13 cellular contexts compared by ENCODE assay signal in the genomic region with DNA sequence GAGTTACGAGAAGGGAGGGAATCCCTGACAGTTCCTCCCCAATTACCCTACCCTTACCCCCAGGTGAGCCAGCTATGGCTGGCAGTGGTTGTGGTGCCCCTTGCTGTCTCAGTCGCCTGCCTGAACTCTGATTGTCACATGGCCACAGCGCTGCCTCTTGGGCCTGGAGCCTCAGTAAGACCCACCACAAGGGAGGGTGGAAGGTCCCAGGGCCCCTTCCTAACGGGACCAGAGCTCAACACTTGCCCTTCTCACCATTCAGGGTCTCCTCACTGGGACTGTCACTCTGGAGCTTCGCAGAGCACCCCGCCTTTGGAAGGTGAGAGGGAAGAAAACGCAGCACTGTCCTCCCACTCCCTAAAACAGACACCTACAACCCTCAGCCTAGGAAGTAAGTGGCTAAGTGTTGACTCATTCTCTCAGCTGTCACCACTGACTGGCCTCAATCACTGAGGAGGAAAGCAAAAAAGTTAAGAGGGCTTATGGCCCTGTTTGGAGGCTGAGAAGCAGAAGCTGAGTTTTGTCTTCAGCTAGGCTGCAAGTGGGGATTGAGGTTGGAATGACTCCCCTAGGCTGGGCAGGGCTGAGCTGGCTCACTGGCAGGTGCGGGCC. TPM values are rescaled to one million over a fixed set of nuclear protein-coding genes. Genes with fewer than 3 reads are reported as not detected.
DNase-seq lines count a peak whose midpoint lies in the region; ATAC-seq and TF ChIP-seq lines count a peak whose summit lies in the region.
"Had no signal": no experiment of that assay in that cellular context is flagged by ENCODE, and none has a peak within 500 bp of the region (broad histone marks: within the 10 kb centered on the region; RNA-seq: fewer than 3 reads in every experiment).

No MANE protein-coding gene starts in this region.

- no peak overlapping the region for H3K4me3 ChIP-seq in CD4-positive, CD25-positive, alpha-beta regulatory T cell (ENCODE audit: low read depth, low read length)
- H3K4me3 ChIP-seq in IMR-90 (ENCODE audit: insufficient read depth, low read depth, low read length) (no peak overlapping the region), mesendoderm (ENCODE audit: low read length) (no peak overlapping the region)
- H3K4me3 ChIP-seq: body of pancreas, thoracic aorta had no signal

- no peak for TF ChIP-seq CTCF in IMR-90 (conservative IDR thresholded peaks at IDR 0.05; ENCODE audit: low read depth, low read length)

- no peak overlapping the region for H2BK20ac ChIP-seq in IMR-90 (ENCODE audit: low read depth, low read length)

- peaks cover 24% of the 10 kb centered on the region for H3K27me3 Mint-ChIP-seq in CD4-positive, CD25-positive, alpha-beta regulatory T cell
- H3K27me3 Mint-ChIP-seq in activated naive CD8-positive, alpha-beta T cell treated with anti-CD3 and anti-CD28 coated beads, Interleukin-2, amount 50 U/mL, for 24 hours, result peaks cover 3% of the 10 kb centered on the region

- no peaks in the 10 kb centered on the region for H3K9me3 ChIP-seq in CD4-positive, CD25-positive, alpha-beta regulatory T cell (ENCODE audit: control insufficient read depth in 2 of 2, low read length in 2 of 2)
- no peaks in the 10 kb centered on the region for H3K9me3 ChIP-seq in IMR-90 (ENCODE audit: control insufficient read depth, insufficient read depth, low read length)
- H3K9me3 ChIP-seq: body of pancreas, thoracic aorta had no signal

- H3K56ac ChIP-seq in IMR-90 (ENCODE audit: extremely low read depth, insufficient read depth, low read length) (no peak overlapping the region), mesendoderm (ENCODE audit: low read length) (peak overlapping the region; percentile 19)

- no peak overlapping the region for H3K27ac ChIP-seq in CD4-positive, CD25-positive, alpha-beta regulatory T cell (ENCODE audit: insufficient read depth, low read length, poor library complexity, severe bottlenecking)
- no peak overlapping the region for H3K27ac ChIP-seq in IMR-90 (ENCODE audit: insufficient read depth, low read length)
- H3K27ac ChIP-seq in mesendoderm (ENCODE audit: low read depth, low read length), result no peak overlapping the region
- H3K27ac ChIP-seq: body of pancreas, thoracic aorta had no signal

- H2BK15ac ChIP-seq in IMR-90 (ENCODE audit: low read depth, low read length), result no peak overlapping the region
- H2BK15ac ChIP-seq in mesendoderm (replicated peaks; ENCODE audit: low read depth), result no peak overlapping the region

- TF ChIP-seq POLR2A in IMR-90 (IDR thresholded peaks at IDR 0.05; ENCODE audit: low read depth, low read length), result no peak

- H3K4ac ChIP-seq in IMR-90 (ENCODE audit: low read depth, low read length) (no peak overlapping the region; the same call in 1 of the 2 replicates), mesendoderm (ENCODE audit: low read depth, low read length) (no peak overlapping the region)

- WGBS in IMR-90 (ENCODE audit: extremely low coverage in 2 of 2, insufficient read length in 1 of 2), 2 experiments, result no CpG with 5 or more reads among the region's 8 CpGs
- no CpG with 5 or more reads among the region's 8 CpGs for WGBS in mesendoderm (ENCODE audit: extremely low coverage, insufficient coverage, low lambda C conversion rate)

- intact Hi-C loops in IMR-90 (cut with micrococcal nuclease), result loop anchor here (5.0 kb wide), 2 partner anchors 245 to 420 kb away; a partner anchor contains a TSS

- H3K79me1 ChIP-seq in IMR-90 (ENCODE audit: low read depth in 1 of 2, low read length in 2 of 2), result 0 out of 4 replicates have a peak, but pooled peaks cover 0 to 2% of the 10 kb centered on the region in 2 experiments
- H3K79me1 ChIP-seq in mesendoderm (ENCODE audit: low read length), result peaks cover 2% of the 10 kb centered on the region

- H2BK5ac ChIP-seq in IMR-90 (ENCODE audit: low read depth, low read length, poor library complexity, severe bottlenecking) (no peak overlapping the region), mesendoderm (ENCODE audit: low read length) (no peak overlapping the region)

- H3K79me2 ChIP-seq in mesendoderm (ENCODE audit: control insufficient read depth, insufficient read depth, low read length), result peaks cover 5% of the 10 kb centered on the region

- BruUV-seq in IMR-90 (replicated peaks; lab: Mats Ljungman, UMichigan), result no TSS peak

- no peaks in the 10 kb centered on the region; the same call in 1 of the 2 replicates for H4K20me1 ChIP-seq in IMR-90 (ENCODE audit: insufficient read depth, low read length)

- CTCF ChIA-PET in IMR-90 (lab: Yijun Ruan, JAX), result interaction anchor here (0.8 to 3.0 kb wide), 4 partner anchors 9 to 87 kb away, joined by 3 to 22 read pairs (median 4); no protein-coding TSS in a partner anchor

- H3K9me3 Mint-ChIP-seq in CD4-positive, CD25-positive, alpha-beta regulatory T cell, result peaks cover 0 to 4% (median 0%) of the 10 kb centered on the region in 7 donors
- H3K9me3 Mint-ChIP-seq in activated naive CD8-positive, alpha-beta T cell treated with anti-CD3 and anti-CD28 coated beads, Interleukin-2, amount 50 U/mL, for 24 hours, result no peaks in the 10 kb centered on the region

- POLR2A ChIA-PET in IMR-90 (lab: Charles Lee; ENCODE audit: unreplicated experiment), result no interaction called here

- DNase-seq in CD4-positive, CD25-positive, alpha-beta regulatory T cell, result no peak
- no peak for DNase-seq in IMR-90
- no peak for DNase-seq in activated naive CD8-positive, alpha-beta T cell treated with anti-CD3 and anti-CD28 coated beads, Interleukin-2, amount 50 U/mL, for 24 hours
- DNase-seq in mesendoderm, result peak; percentile 55
- DNase-seq in NAMALWA (ENCODE audit: low spot score), result no peak
- DNase-seq in HK-2 (ENCODE audit: unreplicated experiment), result no peak
- DNase-seq: body of pancreas, DMS53, left cardiac atrium had no signal

- H3K9ac ChIP-seq in IMR-90 (ENCODE audit: low read depth, low read length) (no peak overlapping the region), mesendoderm (ENCODE audit: low read length) (no peak overlapping the region)

- no peak overlapping the region for H4K8ac ChIP-seq in IMR-90 (ENCODE audit: low read depth in 2 of 2, low read length in 2 of 2)
- no peak overlapping the region for H4K8ac ChIP-seq in mesendoderm (ENCODE audit: low read depth, low read length)

- H2AK9ac ChIP-seq in IMR-90 (replicated peaks; ENCODE audit: low read depth, low read length, poor library complexity), result peak overlapping the region; percentile 16

- no peak overlapping the region for H2BK120ac ChIP-seq in IMR-90 (ENCODE audit: low read depth, low read length)
- H2BK120ac ChIP-seq in mesendoderm (ENCODE audit: low read depth, low read length), result no peak overlapping the region

- dilution Hi-C loops in IMR-90 (cut with HindIII; ENCODE audit: low sequenced_read_pairs, unreplicated experiment), result no loop called here

- H4K5ac ChIP-seq in IMR-90 (ENCODE audit: low read depth, low read length) (no peak overlapping the region), mesendoderm (ENCODE audit: low read length) (no peak overlapping the region)

- H4K91ac ChIP-seq in IMR-90 (ENCODE audit: insufficient read depth, low read depth, low read length), result no peak overlapping the region

- in situ Hi-C loops in IMR-90 (cut with MboI; ENCODE audit: low sequenced_read_pairs), result loop anchor here (5.0 kb wide), 1 partner anchor 85 kb away; no protein-coding TSS in a partner anchor

- H3K4me2 ChIP-seq in IMR-90 (ENCODE audit: low read depth, low read length) (no peak overlapping the region), mesendoderm (ENCODE audit: low read length) (no peak overlapping the region)

- no peak for ATAC-seq in CD4-positive, CD25-positive, alpha-beta regulatory T cell (ENCODE audit: low read depth in 2 of 2)
- no peak for ATAC-seq in IMR-90 (ENCODE audit: low read depth)
- ATAC-seq in activated naive CD8-positive, alpha-beta T cell treated with anti-CD3 and anti-CD28 coated beads, Interleukin-2, amount 50 U/mL, for 24 hours, result no peak
- no peak for ATAC-seq in GM21447 (IDR thresholded peaks at IDR 0.05; ENCODE audit: unreplicated experiment)
- no peak for ATAC-seq in GM19463 (IDR thresholded peaks at IDR 0.05; ENCODE audit: unreplicated experiment)
- ATAC-seq: body of pancreas, left cardiac atrium had no signal

- no peak for TF ChIP-seq RAD21 in IMR-90 (IDR thresholded peaks at IDR 0.05; ENCODE audit: low read length)

- H3K18ac ChIP-seq in IMR-90 (ENCODE audit: low read depth, low read length) (no peak overlapping the region), mesendoderm (ENCODE audit: low read length) (no peak overlapping the region)

- peak overlapping the region in 1 of 3 donors; percentile 52 for H3K27ac Mint-ChIP-seq in CD4-positive, CD25-positive, alpha-beta regulatory T cell
- peak overlapping the region; percentile 55 for H3K27ac Mint-ChIP-seq in activated naive CD8-positive, alpha-beta T cell treated with anti-CD3 and anti-CD28 coated beads, Interleukin-2, amount 50 U/mL, for 24 hours

- H3K36me3 Mint-ChIP-seq in CD4-positive, CD25-positive, alpha-beta regulatory T cell, result no peaks in the 10 kb centered on the region
- no peaks in the 10 kb centered on the region for H3K36me3 Mint-ChIP-seq in activated naive CD8-positive, alpha-beta T cell treated with anti-CD3 and anti-CD28 coated beads, Interleukin-2, amount 50 U/mL, for 24 hours (ENCODE audit: low read depth)

- no peak overlapping the region for H3K14ac ChIP-seq in IMR-90 (replicated peaks; ENCODE audit: low read depth, low read length)

- no peaks in the 10 kb centered on the region for H3K36me3 ChIP-seq in CD4-positive, CD25-positive, alpha-beta regulatory T cell (ENCODE audit: control insufficient read depth, insufficient read depth, low read length)
- H3K36me3 ChIP-seq in IMR-90 (ENCODE audit: control insufficient read depth, insufficient read depth, low read length), result no peaks in the 10 kb centered on the region
- no peaks in the 10 kb centered on the region for H3K36me3 ChIP-seq in mesendoderm (ENCODE audit: control insufficient read depth, insufficient read depth, low read length)
- H3K36me3 ChIP-seq: thoracic aorta had no signal

- peak overlapping the region in 3 of 4 donors; percentile 16 to 83 (median 81) for H3K4me3 Mint-ChIP-seq in CD4-positive, CD25-positive, alpha-beta regulatory T cell
- H3K4me3 Mint-ChIP-seq in activated naive CD8-positive, alpha-beta T cell treated with anti-CD3 and anti-CD28 coated beads, Interleukin-2, amount 50 U/mL, for 24 hours, result peak overlapping the region; percentile 89

- peaks cover 3% of the 10 kb centered on the region; the same call in 1 of the 2 replicates for H3K9me1 ChIP-seq in IMR-90 (ENCODE audit: insufficient read depth, low read length)

- peaks cover 1% of the 10 kb centered on the region for H3K27me3 ChIP-seq in CD4-positive, CD25-positive, alpha-beta regulatory T cell (ENCODE audit: control insufficient read depth, insufficient read depth, low read length)
- H3K27me3 ChIP-seq in IMR-90 (ENCODE audit: control insufficient read depth, insufficient read depth, low read length) (no peaks in the 10 kb centered on the region), mesendoderm (ENCODE audit: insufficient read depth, low read length, poor library complexity) (no peaks in the 10 kb centered on the region)
- H3K27me3 ChIP-seq: body of pancreas had no signal

- H3K4me1 ChIP-seq in CD4-positive, CD25-positive, alpha-beta regulatory T cell (ENCODE audit: control insufficient read depth, insufficient read depth, low read length, poor library complexity, severe bottlenecking), result peaks cover 35% of the 10 kb centered on the region
- H3K4me1 ChIP-seq in IMR-90 (ENCODE audit: control insufficient read depth, insufficient read depth, low read length), result peaks cover 6% of the 10 kb centered on the region
- H3K4me1 ChIP-seq in mesendoderm (ENCODE audit: control insufficient read depth, low read depth, low read length), result peaks cover 17% of the 10 kb centered on the region

- no peak overlapping the region for H2AFZ ChIP-seq in IMR-90 (replicated peaks; ENCODE audit: low read length, poor library complexity)

- H2AK5ac ChIP-seq in IMR-90 (ENCODE audit: low read depth, low read length), result peak overlapping the region; percentile 16; the same call in 1 of the 2 replicates
- H2AK5ac ChIP-seq in mesendoderm (ENCODE audit: low read length), result no peak overlapping the region

- no peak overlapping the region for H3K23ac ChIP-seq in IMR-90 (ENCODE audit: low read depth, low read length)
- no peak overlapping the region for H3K23ac ChIP-seq in mesendoderm (ENCODE audit: low read length)

- peaks cover 23 to 36% (median 30%) of the 10 kb centered on the region in 4 donors for H3K4me1 Mint-ChIP-seq in CD4-positive, CD25-positive, alpha-beta regulatory T cell
- H3K4me1 Mint-ChIP-seq in activated naive CD8-positive, alpha-beta T cell treated with anti-CD3 and anti-CD28 coated beads, Interleukin-2, amount 50 U/mL, for 24 hours, result peaks cover 41% of the 10 kb centered on the region

RNA-seq across cellular contexts. Expression of a gene that starts 1.0 kb away (rescaled TPM):
- total RNA-seq in CD4-positive, CD25-positive, alpha-beta regulatory T cell, result not detected
- polyA plus RNA-seq in CD4-positive, CD25-positive, alpha-beta regulatory T cell, result not detected
- total RNA-seq in IMR-90 (2012; rRNA removed), result not detected in 2 replicates
- polyA plus RNA-seq in IMR-90 (2012; rRNA removed), result 0.07 TPM in 1 of 2 replicates, not detected in the other
- polyA plus RNA-seq in IMR-90 (2012; cell fraction: cytosol; rRNA removed), result 0.06 TPM in 1 of 2 replicates, not detected in the other
- 0.16 and 0.32 TPM in 2 replicates for polyA plus RNA-seq in IMR-90 (2012; cell fraction: nucleus; rRNA removed; ENCODE audit: low replicate concordance)
- 1.1 TPM for polyA plus RNA-seq in mesendoderm (2013, experiment 1 of 2)
- polyA plus RNA-seq in mesendoderm (2013, experiment 2 of 2), result 1.2 TPM
- total RNA-seq: thoracic aorta had no signal

RNA-seq across cellular contexts. Expression of a gene that starts 3.5 kb away (rescaled TPM):
- 5.0 TPM for total RNA-seq in CD4-positive, CD25-positive, alpha-beta regulatory T cell
- 1 to 10 TPM; 1.1 to 1.9 (median 1.3) TPM for polyA plus RNA-seq in CD4-positive, CD25-positive, alpha-beta regulatory T cell
- total RNA-seq in IMR-90 (2012; rRNA removed), result 0.83 and 0.90 TPM in 2 replicates
- 3.8 and 4.6 TPM in 2 replicates for polyA plus RNA-seq in IMR-90 (2012; rRNA removed)
- 2.6 and 6.7 TPM in 2 replicates for polyA plus RNA-seq in IMR-90 (2012; cell fraction: cytosol; rRNA removed)
- 15.6 and 20.5 TPM in 2 replicates for polyA plus RNA-seq in IMR-90 (2012; cell fraction: nucleus; rRNA removed; ENCODE audit: low replicate concordance)
- polyA plus RNA-seq in mesendoderm (2013, experiment 1 of 2), result 43.6 TPM
- polyA plus RNA-seq in mesendoderm (2013, experiment 2 of 2), result 45.1 TPM

RNA-seq across cellular contexts. Expression of a gene that starts 31.8 kb away (rescaled TPM):
- total RNA-seq in CD4-positive, CD25-positive, alpha-beta regulatory T cell, result 7.4 TPM
- under 1 TPM in 2 of 4 donors, not detected in 2; 0.07 to 0.64 TPM for polyA plus RNA-seq in CD4-positive, CD25-positive, alpha-beta regulatory T cell
- total RNA-seq in IMR-90 (2012; rRNA removed), result 16.1 and 18.1 TPM in 2 replicates
- 58.4 and 62.8 TPM in 2 replicates for polyA plus RNA-seq in IMR-90 (2012; rRNA removed)
- polyA plus RNA-seq in IMR-90 (2012; cell fraction: cytosol; rRNA removed), result 39.2 and 43.6 TPM in 2 replicates
- 101 and 167 TPM in 2 replicates for polyA plus RNA-seq in IMR-90 (2012; cell fraction: nucleus; rRNA removed; ENCODE audit: low replicate concordance)
- 29.5 TPM for polyA plus RNA-seq in mesendoderm (2013, experiment 1 of 2)
- 26.2 TPM for polyA plus RNA-seq in mesendoderm (2013, experiment 2 of 2)

RNA-seq across cellular contexts. Expression of a gene that starts 44.3 kb away (rescaled TPM):
- not detected for total RNA-seq in CD4-positive, CD25-positive, alpha-beta regulatory T cell
- polyA plus RNA-seq in CD4-positive, CD25-positive, alpha-beta regulatory T cell, result not detected
- not detected in 2 replicates for total RNA-seq in IMR-90 (2012; rRNA removed)
- polyA plus RNA-seq in IMR-90 (2012; rRNA removed), result not detected in 2 replicates
- not detected in 2 replicates for polyA plus RNA-seq in IMR-90 (2012; cell fraction: cytosol; rRNA removed)
- polyA plus RNA-seq in IMR-90 (2012; cell fraction: nucleus; rRNA removed; ENCODE audit: low replicate concordance), result not detected in 2 replicates
- polyA plus RNA-seq in mesendoderm (2013, experiment 1 of 2), result not detected
- polyA plus RNA-seq in mesendoderm (2013, experiment 2 of 2), result not detected
- total RNA-seq: body of pancreas, left cardiac atrium, omental fat pad, thoracic aorta had no signal

RNA-seq across cellular contexts. Expression of a gene that starts 54.0 kb away (rescaled TPM):
- not detected for total RNA-seq in CD4-positive, CD25-positive, alpha-beta regulatory T cell
- polyA plus RNA-seq in CD4-positive, CD25-positive, alpha-beta regulatory T cell, result not detected
- total RNA-seq in IMR-90 (2012; rRNA removed), result not detected in 2 replicates
- polyA plus RNA-seq in IMR-90 (2012; rRNA removed), result not detected in 2 replicates
- not detected in 2 replicates for polyA plus RNA-seq in IMR-90 (2012; cell fraction: cytosol; rRNA removed)
- polyA plus RNA-seq in IMR-90 (2012; cell fraction: nucleus; rRNA removed; ENCODE audit: low replicate concordance), result not detected in 2 replicates
- polyA plus RNA-seq in mesendoderm (2013, experiment 1 of 2), result 0.01 TPM
- polyA plus RNA-seq in mesendoderm (2013, experiment 2 of 2), result 0.01 TPM
- total RNA-seq: body of pancreas, left cardiac atrium, thoracic aorta had no signal
